ENCODE assay signal across 2 cellular contexts in the genomic region with DNA sequence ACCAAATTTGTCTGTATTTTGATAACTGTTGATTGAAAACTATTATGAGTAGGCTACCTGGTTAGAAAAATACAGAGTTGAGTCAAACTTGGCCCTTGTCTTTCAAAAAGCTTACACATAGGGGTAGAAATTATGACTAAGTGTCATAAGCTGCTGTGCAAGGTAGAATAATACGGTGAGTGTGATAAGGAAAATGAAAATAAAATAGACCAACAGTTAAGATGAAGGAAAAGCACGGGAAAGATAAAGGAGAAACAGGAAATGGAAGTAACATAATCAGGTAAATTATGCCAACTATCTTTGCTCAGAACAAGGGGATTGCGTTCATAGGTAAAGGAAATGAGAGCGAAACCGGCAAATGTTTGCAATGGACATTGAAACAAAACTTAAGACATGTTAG.
A peak's percentile ranks its signal among the peaks of the same experiment; 100 is the strongest.
TF ChIP-seq lines count a peak whose summit lies in the region.

No MANE protein-coding gene starts in this region.

TF ChIP-seq in HCT116, 20 proteins besides CTCF, POLR2A, EP300 and RAD21 (continued from another document):
- TF ChIP-seq SIN3A (IDR thresholded peaks at IDR 0.05; ENCODE audit: low read depth) (no peak), JUND (IDR thresholded peaks at IDR 0.05) (peak; percentile 32), TCF7L2 (IDR thresholded peaks at IDR 0.05; ENCODE audit: borderline replicate concordance, extremely low read depth, insufficient read depth, insufficient read length) (no peak), CEBPB (IDR thresholded peaks at IDR 0.05; ENCODE audit: low read depth) (no peak), EZH2phosphoT487 (IDR thresholded peaks at IDR 0.05; ENCODE audit: borderline replicate concordance) (no peak), ZNF274 (IDR thresholded peaks at IDR 0.05; ENCODE audit: low read depth, low read length) (no peak), EGR1 (IDR thresholded peaks at IDR 0.05; ENCODE audit: low read depth) (no peak), POLR2AphosphoS5 (IDR thresholded peaks at IDR 0.05; ENCODE audit: low read depth, low read length) (no peak), FOSL1 (IDR thresholded peaks at IDR 0.05; ENCODE audit: low read depth) (peak; percentile 35), ELF1 (IDR thresholded peaks at IDR 0.05; ENCODE audit: borderline replicate concordance, low read depth) (no peak), SRF (IDR thresholded peaks at IDR 0.05; ENCODE audit: low read depth) (no peak), CBX3 (IDR thresholded peaks at IDR 0.05; ENCODE audit: low read depth) (no peak), EZH2 (IDR thresholded peaks at IDR 0.05) (no peak)
- TF ChIP-seq, protein P1, sequence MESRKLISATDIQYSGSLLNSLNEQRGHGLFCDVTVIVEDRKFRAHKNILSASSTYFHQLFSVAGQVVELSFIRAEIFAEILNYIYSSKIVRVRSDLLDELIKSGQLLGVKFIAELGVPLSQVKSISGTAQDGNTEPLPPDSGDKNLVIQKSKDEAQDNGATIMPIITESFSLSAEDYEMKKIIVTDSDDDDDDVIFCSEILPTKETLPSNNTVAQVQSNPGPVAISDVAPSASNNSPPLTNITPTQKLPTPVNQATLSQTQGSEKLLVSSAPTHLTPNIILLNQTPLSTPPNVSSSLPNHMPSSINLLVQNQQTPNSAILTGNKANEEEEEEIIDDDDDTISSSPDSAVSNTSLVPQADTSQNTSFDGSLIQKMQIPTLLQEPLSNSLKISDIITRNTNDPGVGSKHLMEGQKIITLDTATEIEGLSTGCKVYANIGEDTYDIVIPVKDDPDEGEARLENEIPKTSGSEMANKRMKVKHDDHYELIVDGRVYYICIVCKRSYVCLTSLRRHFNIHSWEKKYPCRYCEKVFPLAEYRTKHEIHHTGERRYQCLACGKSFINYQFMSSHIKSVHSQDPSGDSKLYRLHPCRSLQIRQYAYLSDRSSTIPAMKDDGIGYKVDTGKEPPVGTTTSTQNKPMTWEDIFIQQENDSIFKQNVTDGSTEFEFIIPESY (IDR thresholded peaks at IDR 0.05; ENCODE audit: extremely low read depth, insufficient replicate concordance, low read length) = no peak
- TF ChIP-seq, protein P2, sequence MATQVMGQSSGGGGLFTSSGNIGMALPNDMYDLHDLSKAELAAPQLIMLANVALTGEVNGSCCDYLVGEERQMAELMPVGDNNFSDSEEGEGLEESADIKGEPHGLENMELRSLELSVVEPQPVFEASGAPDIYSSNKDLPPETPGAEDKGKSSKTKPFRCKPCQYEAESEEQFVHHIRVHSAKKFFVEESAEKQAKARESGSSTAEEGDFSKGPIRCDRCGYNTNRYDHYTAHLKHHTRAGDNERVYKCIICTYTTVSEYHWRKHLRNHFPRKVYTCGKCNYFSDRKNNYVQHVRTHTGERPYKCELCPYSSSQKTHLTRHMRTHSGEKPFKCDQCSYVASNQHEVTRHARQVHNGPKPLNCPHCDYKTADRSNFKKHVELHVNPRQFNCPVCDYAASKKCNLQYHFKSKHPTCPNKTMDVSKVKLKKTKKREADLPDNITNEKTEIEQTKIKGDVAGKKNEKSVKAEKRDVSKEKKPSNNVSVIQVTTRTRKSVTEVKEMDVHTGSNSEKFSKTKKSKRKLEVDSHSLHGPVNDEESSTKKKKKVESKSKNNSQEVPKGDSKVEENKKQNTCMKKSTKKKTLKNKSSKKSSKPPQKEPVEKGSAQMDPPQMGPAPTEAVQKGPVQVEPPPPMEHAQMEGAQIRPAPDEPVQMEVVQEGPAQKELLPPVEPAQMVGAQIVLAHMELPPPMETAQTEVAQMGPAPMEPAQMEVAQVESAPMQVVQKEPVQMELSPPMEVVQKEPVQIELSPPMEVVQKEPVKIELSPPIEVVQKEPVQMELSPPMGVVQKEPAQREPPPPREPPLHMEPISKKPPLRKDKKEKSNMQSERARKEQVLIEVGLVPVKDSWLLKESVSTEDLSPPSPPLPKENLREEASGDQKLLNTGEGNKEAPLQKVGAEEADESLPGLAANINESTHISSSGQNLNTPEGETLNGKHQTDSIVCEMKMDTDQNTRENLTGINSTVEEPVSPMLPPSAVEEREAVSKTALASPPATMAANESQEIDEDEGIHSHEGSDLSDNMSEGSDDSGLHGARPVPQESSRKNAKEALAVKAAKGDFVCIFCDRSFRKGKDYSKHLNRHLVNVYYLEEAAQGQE (IDR thresholded peaks at IDR 0.05; ENCODE audit: low read depth) = no peak
- TF ChIP-seq, protein P3, sequence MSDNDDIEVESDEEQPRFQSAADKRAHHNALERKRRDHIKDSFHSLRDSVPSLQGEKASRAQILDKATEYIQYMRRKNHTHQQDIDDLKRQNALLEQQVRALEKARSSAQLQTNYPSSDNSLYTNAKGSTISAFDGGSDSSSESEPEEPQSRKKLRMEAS (IDR thresholded peaks at IDR 0.05) = 0 out of 2 replicates have a peak, but pooled peaks have one; percentile 16
- TF ChIP-seq, protein P4, sequence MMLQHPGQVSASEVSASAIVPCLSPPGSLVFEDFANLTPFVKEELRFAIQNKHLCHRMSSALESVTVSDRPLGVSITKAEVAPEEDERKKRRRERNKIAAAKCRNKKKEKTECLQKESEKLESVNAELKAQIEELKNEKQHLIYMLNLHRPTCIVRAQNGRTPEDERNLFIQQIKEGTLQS (IDR thresholded peaks at IDR 0.05) = peak; percentile 16; the same call in 1 of the 2 replicates

TF ChIP-seq in GM12878, 131 proteins besides CTCF, POLR2A, EP300 and RAD21 (continued from another document):
- TF ChIP-seq, protein P5, sequence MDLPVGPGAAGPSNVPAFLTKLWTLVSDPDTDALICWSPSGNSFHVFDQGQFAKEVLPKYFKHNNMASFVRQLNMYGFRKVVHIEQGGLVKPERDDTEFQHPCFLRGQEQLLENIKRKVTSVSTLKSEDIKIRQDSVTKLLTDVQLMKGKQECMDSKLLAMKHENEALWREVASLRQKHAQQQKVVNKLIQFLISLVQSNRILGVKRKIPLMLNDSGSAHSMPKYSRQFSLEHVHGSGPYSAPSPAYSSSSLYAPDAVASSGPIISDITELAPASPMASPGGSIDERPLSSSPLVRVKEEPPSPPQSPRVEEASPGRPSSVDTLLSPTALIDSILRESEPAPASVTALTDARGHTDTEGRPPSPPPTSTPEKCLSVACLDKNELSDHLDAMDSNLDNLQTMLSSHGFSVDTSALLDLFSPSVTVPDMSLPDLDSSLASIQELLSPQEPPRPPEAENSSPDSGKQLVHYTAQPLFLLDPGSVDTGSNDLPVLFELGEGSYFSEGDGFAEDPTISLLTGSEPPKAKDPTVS (IDR thresholded peaks at IDR 0.05; ENCODE audit: low read depth, low read length) = no peak
